18 cellular contexts compared by ENCODE assay signal in the genomic region with DNA sequence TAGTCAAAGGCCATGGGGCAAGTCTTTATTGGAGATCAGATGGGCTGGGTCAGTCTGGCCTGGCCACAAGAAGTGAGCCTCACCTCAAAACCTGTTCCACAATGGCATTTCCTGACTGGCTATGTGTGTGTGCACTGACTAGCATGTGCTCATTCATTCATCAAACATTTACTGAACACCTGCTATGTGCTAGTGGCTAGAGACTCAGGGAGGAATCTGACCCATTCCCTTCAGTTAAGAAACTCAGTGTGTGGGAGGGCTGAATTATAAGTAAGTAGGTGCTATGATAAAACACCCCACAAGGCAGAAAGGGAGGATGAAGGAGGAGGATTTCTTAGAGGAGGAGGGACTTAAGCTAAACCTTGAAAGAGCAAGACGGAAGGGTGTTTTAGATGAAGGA. TPM values are rescaled to one million over a fixed set of nuclear protein-coding genes. Genes with fewer than 3 reads are reported as not detected.
DNase-seq lines count a peak whose midpoint lies in the region; ATAC-seq and TF ChIP-seq lines count a peak whose summit lies in the region.
"Had no signal": no experiment of that assay in that cellular context is flagged by ENCODE, and none has a peak within 500 bp of the region (broad histone marks: within the 10 kb centered on the region; RNA-seq: fewer than 3 reads in every experiment).

No MANE protein-coding gene starts in this region.

- no peak for TF ChIP-seq EP300 in transverse colon (IDR thresholded peaks at IDR 0.05; ENCODE audit: low read depth)

- no peaks in the 10 kb centered on the region for H3K4me1 ChIP-seq in transverse colon
- H3K4me1 ChIP-seq: A549 had no signal

- ATAC-seq in WTC11 (no peak), esophagus mucosa (peak; percentile 62), HG02938 (IDR thresholded peaks at IDR 0.05; ENCODE audit: unreplicated experiment) (no peak)
- ATAC-seq: A549 had no signal

- no peak for TF ChIP-seq POLR2A in transverse colon (IDR thresholded peaks at IDR 0.05)

- H3K27ac Mint-ChIP-seq in WTC11: 0 out of 2 replicates have a peak overlapping the region, but pooled peaks have one; percentile 55
- H3K27ac Mint-ChIP-seq: CD4-positive, alpha-beta T cell had no signal

- no peak overlapping the region for H3K27ac ChIP-seq in transverse colon
- H3K27ac ChIP-seq: 22Rv1, A549, C4-2B had no signal

- DNase-seq in G401 (ENCODE audit: low spot score): peak; percentile 54
- no peak for DNase-seq in WTC11 (ENCODE audit: low spot score)
- peak; percentile 81 for DNase-seq in renal cortical epithelial cell (ENCODE audit: low read depth)
- no peak for DNase-seq in transverse colon
- no peak for DNase-seq in HCEC 1CT
- no peak for DNase-seq in activated T-cell treated with anti-CD3 and anti-CD28 coated beads, Interleukin-2, amount 50 U/mL, for 48 hours
- DNase-seq: AML-193; Caco-2; CD4-positive, alpha-beta T cell; GF-D8; GOT3; IMR-90 had no signal

- no peaks in the 10 kb centered on the region for H3K9me3 ChIP-seq in transverse colon
- H3K9me3 ChIP-seq: A549, Caco-2, HAP-1 had no signal

- in situ Hi-C loops in G401 (cut with HindIII; ENCODE audit: low sequenced_read_pairs): no loop called here
- in situ Hi-C loops in transverse colon (cut with MboI; ENCODE audit: low pct_ligation_motif_present in 1 of 4, low pct_unique_long_range_greater_than_20kb in 1 of 4, low sequenced_read_pairs in 3 of 4): no loop called here

- H3K4me3 Mint-ChIP-seq in WTC11: no peak overlapping the region
- H3K4me3 Mint-ChIP-seq: CD4-positive, alpha-beta T cell had no signal

- CTCF ChIA-PET in WTC11 (lab: Charles Lee): interaction anchor here (1.3 to 1.8 kb wide), 4 partner anchors 25 to 156 kb away, joined by 3 to 19 read pairs (median 7); no protein-coding TSS in a partner anchor

- TF ChIP-seq CTCF in WTC11 (IDR thresholded peaks at IDR 0.05) (no peak), transverse colon (IDR thresholded peaks at IDR 0.05) (no peak)

- H3K4me1 Mint-ChIP-seq in WTC11: peaks cover 15% of the 10 kb centered on the region

- H3K36me3 ChIP-seq in transverse colon: no peaks in the 10 kb centered on the region
- H3K36me3 ChIP-seq: HAP-1 had no signal

- intact Hi-C loops in transverse colon (cut with DNase I; ENCODE audit: low total_unique reads): no loop called here

- H3K9me3 Mint-ChIP-seq in WTC11: no peaks in the 10 kb centered on the region
- H3K9me3 Mint-ChIP-seq: CD4-positive, alpha-beta T cell had no signal

- H3K36me3 Mint-ChIP-seq in WTC11: no peaks in the 10 kb centered on the region

- no peak overlapping the region for H3K4me3 ChIP-seq in transverse colon
- H3K4me3 ChIP-seq: A549, HAP-1 had no signal

- H3K27me3 ChIP-seq in transverse colon: peaks cover 5% of the 10 kb centered on the region

- H3K27me3 Mint-ChIP-seq in WTC11 (ENCODE audit: low read depth): peaks cover 24% of the 10 kb centered on the region

- 87 to 88% methylated on average over 1 of the region's 1 CpG for WGBS in transverse colon (ENCODE audit: low coverage in 1 of 2), 2 donors

- POLR2A ChIA-PET in WTC11 (lab: Charles Lee): no interaction called here

TF ChIP-seq in WTC11, 78 proteins besides CTCF, POLR2A, EP300 and RAD21:
- no peak for TF ChIP-seq STAT6 (CRISPR knock-in tag; conservative IDR thresholded peaks at IDR 0.05; ENCODE audit: low read depth)
- no peak for TF ChIP-seq IRF2 (CRISPR knock-in tag; IDR thresholded peaks at IDR 0.05; ENCODE audit: borderline replicate concordance, low read depth)
- TF ChIP-seq, protein P1, sequence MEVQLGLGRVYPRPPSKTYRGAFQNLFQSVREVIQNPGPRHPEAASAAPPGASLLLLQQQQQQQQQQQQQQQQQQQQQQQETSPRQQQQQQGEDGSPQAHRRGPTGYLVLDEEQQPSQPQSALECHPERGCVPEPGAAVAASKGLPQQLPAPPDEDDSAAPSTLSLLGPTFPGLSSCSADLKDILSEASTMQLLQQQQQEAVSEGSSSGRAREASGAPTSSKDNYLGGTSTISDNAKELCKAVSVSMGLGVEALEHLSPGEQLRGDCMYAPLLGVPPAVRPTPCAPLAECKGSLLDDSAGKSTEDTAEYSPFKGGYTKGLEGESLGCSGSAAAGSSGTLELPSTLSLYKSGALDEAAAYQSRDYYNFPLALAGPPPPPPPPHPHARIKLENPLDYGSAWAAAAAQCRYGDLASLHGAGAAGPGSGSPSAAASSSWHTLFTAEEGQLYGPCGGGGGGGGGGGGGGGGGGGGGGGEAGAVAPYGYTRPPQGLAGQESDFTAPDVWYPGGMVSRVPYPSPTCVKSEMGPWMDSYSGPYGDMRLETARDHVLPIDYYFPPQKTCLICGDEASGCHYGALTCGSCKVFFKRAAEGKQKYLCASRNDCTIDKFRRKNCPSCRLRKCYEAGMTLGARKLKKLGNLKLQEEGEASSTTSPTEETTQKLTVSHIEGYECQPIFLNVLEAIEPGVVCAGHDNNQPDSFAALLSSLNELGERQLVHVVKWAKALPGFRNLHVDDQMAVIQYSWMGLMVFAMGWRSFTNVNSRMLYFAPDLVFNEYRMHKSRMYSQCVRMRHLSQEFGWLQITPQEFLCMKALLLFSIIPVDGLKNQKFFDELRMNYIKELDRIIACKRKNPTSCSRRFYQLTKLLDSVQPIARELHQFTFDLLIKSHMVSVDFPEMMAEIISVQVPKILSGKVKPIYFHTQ (CRISPR knock-in tag; IDR thresholded peaks at IDR 0.05): no peak
- TF ChIP-seq ZNF121 (CRISPR knock-in tag; IDR thresholded peaks at IDR 0.05): no peak
- TF ChIP-seq FOXK1 (CRISPR knock-in tag; IDR thresholded peaks at IDR 0.05): no peak
- TF ChIP-seq, protein P2, sequence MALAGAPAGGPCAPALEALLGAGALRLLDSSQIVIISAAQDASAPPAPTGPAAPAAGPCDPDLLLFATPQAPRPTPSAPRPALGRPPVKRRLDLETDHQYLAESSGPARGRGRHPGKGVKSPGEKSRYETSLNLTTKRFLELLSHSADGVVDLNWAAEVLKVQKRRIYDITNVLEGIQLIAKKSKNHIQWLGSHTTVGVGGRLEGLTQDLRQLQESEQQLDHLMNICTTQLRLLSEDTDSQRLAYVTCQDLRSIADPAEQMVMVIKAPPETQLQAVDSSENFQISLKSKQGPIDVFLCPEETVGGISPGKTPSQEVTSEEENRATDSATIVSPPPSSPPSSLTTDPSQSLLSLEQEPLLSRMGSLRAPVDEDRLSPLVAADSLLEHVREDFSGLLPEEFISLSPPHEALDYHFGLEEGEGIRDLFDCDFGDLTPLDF (CRISPR knock-in tag; IDR thresholded peaks at IDR 0.05): no peak
- no peak for TF ChIP-seq ZNF232 (CRISPR knock-in tag; IDR thresholded peaks at IDR 0.05)
- TF ChIP-seq JAZF1 (CRISPR knock-in tag; IDR thresholded peaks at IDR 0.05): no peak
- TF ChIP-seq ZMAT4 (CRISPR knock-in tag; IDR thresholded peaks at IDR 0.05): no peak
- no peak for TF ChIP-seq SOX15 (CRISPR knock-in tag; IDR thresholded peaks at IDR 0.05)
- no peak for TF ChIP-seq CREM (CRISPR knock-in tag; IDR thresholded peaks at IDR 0.05)
- TF ChIP-seq ZNF512 (CRISPR knock-in tag; IDR thresholded peaks at IDR 0.05; ENCODE audit: borderline replicate concordance): no peak
- no peak for TF ChIP-seq ELF4 (CRISPR knock-in tag; IDR thresholded peaks at IDR 0.05; ENCODE audit: low read depth)
- no peak for TF ChIP-seq ATF1 (CRISPR knock-in tag; IDR thresholded peaks at IDR 0.05)
- TF ChIP-seq TCF7 (CRISPR knock-in tag; IDR thresholded peaks at IDR 0.05; ENCODE audit: low read depth): no peak
- TF ChIP-seq FOXJ3 (CRISPR knock-in tag; IDR thresholded peaks at IDR 0.05; ENCODE audit: borderline replicate concordance): no peak
- no peak for TF ChIP-seq ETV6 (CRISPR knock-in tag; IDR thresholded peaks at IDR 0.05)
- TF ChIP-seq TEAD1 (CRISPR knock-in tag; IDR thresholded peaks at IDR 0.05): no peak

RNA-seq across cellular contexts. Expression of gene CGNL1, which starts 5.4 kb away (rescaled TPM):
- total RNA-seq in G401 (2014; rRNA removed; shearing (Covaris generic)): 91.2 and 121 TPM in 2 replicates
- 57.3 to 69.5 TPM (median 67.1 TPM) in 3 replicates for total RNA-seq in WTC11 (2021)
- 9.0 TPM for total RNA-seq in esophagus mucosa
- 6.9 and 57.5 TPM in 2 replicates for total RNA-seq in renal cortical epithelial cell
- total RNA-seq in transverse colon: 1 to 10 TPM; 1.1 to 2.2 (median 1.8) TPM
- total RNA-seq: CD4-positive, alpha-beta T cell had no signal

Comparison
In these comparisons a context has a peak if more than half of its experiments do, and no peak if none do; other contexts are left out.
1. DNase-seq: peak in G401 (single experiment) and renal cortical epithelial cell (single experiment); none in WTC11 (single experiment), transverse colon (single experiment), HCEC 1CT (single experiment) and activated T-cell treated with anti-CD3 and anti-CD28 coated beads, Interleukin-2, amount 50 U/mL, for 48 hours (0 of 2).